ENCODE assay signal across 24 cellular contexts in the genomic region with DNA sequence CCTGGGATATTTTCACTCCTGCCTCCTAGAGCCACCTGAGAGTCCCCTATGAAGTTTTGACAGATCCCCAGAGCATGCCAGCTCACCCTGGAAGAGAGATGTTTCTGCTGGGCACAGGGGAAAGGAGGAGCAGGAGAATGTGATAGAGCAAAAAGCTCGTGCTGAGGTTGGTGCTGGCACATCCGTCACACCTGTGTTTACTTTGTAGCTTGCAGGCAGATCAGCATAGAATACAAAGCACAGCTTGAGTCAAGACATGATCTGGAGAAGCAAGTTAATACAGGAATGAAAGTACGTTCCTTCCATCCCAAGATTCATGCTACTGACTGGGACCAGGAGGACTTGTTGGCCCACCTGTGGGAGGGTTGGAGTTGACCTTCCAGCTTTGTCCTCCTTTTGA. TPM values are rescaled to one million over a fixed set of nuclear protein-coding genes. Genes with fewer than 3 reads are reported as not detected.
DNase-seq lines count a peak whose midpoint lies in the region; ATAC-seq and TF ChIP-seq lines count a peak whose summit lies in the region.
"Had no signal": no experiment of that assay in that cellular context is flagged by ENCODE, and none has a peak within 500 bp of the region (broad histone marks: within the 10 kb centered on the region; RNA-seq: fewer than 3 reads in every experiment).

No MANE protein-coding gene starts in this region.

- peaks cover 20% of the 10 kb centered on the region for H3K27me3 ChIP-seq in MG63
- H3K27me3 ChIP-seq: ovary, Peyer's patch had no signal

- H3K4me3 ChIP-seq in epithelial cell of esophagus (ENCODE audit: low read length) (no peak overlapping the region), mucosa of descending colon (no peak overlapping the region), MG63 (no peak overlapping the region)
- H3K4me3 ChIP-seq: GM23248, lung, ovary, Peyer's patch, skin epidermis, stomach, tibial artery had no signal

- peak; percentile 82 for ATAC-seq in mucosa of descending colon
- ATAC-seq in GM19452 (IDR thresholded peaks at IDR 0.05; ENCODE audit: unreplicated experiment) = no peak

- intact Hi-C loops in mucosa of descending colon (cut with DNase I, micrococcal nuclease) = no loop called here

- TF ChIP-seq CTCF in epithelial cell of esophagus (IDR thresholded peaks at IDR 0.05; ENCODE audit: insufficient read depth, low read depth, low read length, missing control alignments) = no peak
- TF ChIP-seq CTCF in mucosa of descending colon (IDR thresholded peaks at IDR 0.05) = no peak

- H3K4me1 ChIP-seq in mucosa of descending colon (ENCODE audit: low read depth) = no peaks in the 10 kb centered on the region
- H3K4me1 ChIP-seq: Peyer's patch, stomach had no signal

- DNase-seq in DMS53 treated with DMSO at 0.1 percent for 48 hours (lab: John Stamatoyannopoulos, UW; ENCODE audit: unreplicated experiment) = peak; percentile 42
- DNase-seq in NCI-H526 (lab: John Stamatoyannopoulos, UW) = peak; percentile 56 to 65
- DNase-seq in epithelial cell of esophagus (ENCODE audit: low read depth) = peak; percentile 88
- DNase-seq in mucosa of descending colon = peak in 1 of 3 donors; percentile 13
- no peak for DNase-seq in dermis blood vessel endothelial cell
- DNase-seq in NCI-H187 treated with DMSO at 0.1 percent for 48 hours (lab: John Stamatoyannopoulos, UW) = no peak
- DNase-seq in MG63 = no peak
- DNase-seq: ACHN; activated CD4-positive, alpha-beta T cell treated with anti-CD3 and anti-CD28 coated beads, Interleukin-2, amount 10 ng/mL, durations not matched to agents 24 days and 14 days; activated gamma-delta T cell; activated T-cell treated with anti-CD3 and anti-CD28 coated beads, Interleukin-2, amount 50 U/mL, for 1 hour; caudate nucleus; GM23248; MV-4-11; NCI-H1694 treated with DMSO at 0.1 percent for 48 hours; ovary; Peyer's patch; retina; stimulated activated CD8-positive, alpha-beta memory T cell treated with anti-CD3 and anti-CD28 coated beads, Interleukin-4, amount 100 ng/mL, for 48 hours; stomach; tibial artery had no signal

- H3K9me3 ChIP-seq in mucosa of descending colon (no peaks in the 10 kb centered on the region), MG63 (no peaks in the 10 kb centered on the region)
- H3K9me3 ChIP-seq: ovary, Peyer's patch, stomach, tibial artery had no signal

- H3K36me3 ChIP-seq in mucosa of descending colon (ENCODE audit: low read depth) (no peaks in the 10 kb centered on the region), MG63 (no peaks in the 10 kb centered on the region)
- H3K36me3 ChIP-seq: ovary, Peyer's patch, stomach, tibial artery had no signal

RNA-seq across cellular contexts. Expression of a gene that starts 46.1 kb away (rescaled TPM):
- total RNA-seq in mucosa of descending colon (10 to 100 TPM; 24.3 to 80.0 (median 44.0) TPM), dermis blood vessel endothelial cell (59.4 and 103 TPM in 2 replicates)
- total RNA-seq in MG63 (2014; rRNA removed; shearing (Covaris generic); ENCODE audit: low replicate concordance) = 82.9 and 98.7 TPM in 2 replicates

Comparison
In these comparisons a context has a peak if more than half of its experiments do, and no peak if none do; other contexts are left out.
1. DNase-seq: peak in DMS53 treated with DMSO at 0.1 percent for 48 hours (single experiment), NCI-H526 (2 of 2) and epithelial cell of esophagus (single experiment); none in dermis blood vessel endothelial cell (single experiment), NCI-H187 treated with DMSO at 0.1 percent for 48 hours (single experiment) and MG63 (single experiment).